ENCODE assay signal across 12 cellular contexts in genomic region chr3:48287034-48287433, GRCh38. TPM values are rescaled to one million over a fixed set of nuclear protein-coding genes. Genes with fewer than 3 reads are reported as not detected.
"Had no signal": no experiment of that assay in that cellular context is flagged by ENCODE, and none has a peak within 500 bp of the region (broad histone marks: within the 10 kb centered on the region; RNA-seq: fewer than 3 reads in every experiment).

No MANE protein-coding gene starts in this region.

- H3K36me3 ChIP-seq: HAP-1 had no signal

- DNase-seq: GM23248, GOT3, H7, H9, HCEC 1CT, HFFc6 had no signal

- H3K4me2 ChIP-seq: GM23338 had no signal

- ATAC-seq: GM23338, HCT116 had no signal

- H2AFZ ChIP-seq: GM23248, GM23338 had no signal

- H3K9ac ChIP-seq: GM23248 had no signal

- H3K27ac ChIP-seq: GM23248 had no signal

- FAIRE-seq: H54 had no signal

- H3K4me1 ChIP-seq: HAP-1 had no signal

- H3K4me3 ChIP-seq: GM23248, GM23338, HAP-1 had no signal

- H3K9me3 ChIP-seq: HAP-1 had no signal

RNA-seq across cellular contexts. Expression of gene SPINK8, which starts 46.4 kb away (rescaled TPM):
- total RNA-seq: GM23248, GM23338, H1, H4, H7, H9, HFFc6 had no signal
- polyA plus RNA-seq: GM23248, GM23338 had no signal
